7 cellular contexts compared by ENCODE assay signal in genomic region chr13:78137404-78138142, GRCh38.
A peak's percentile ranks its signal among the peaks of the same experiment; 100 is the strongest.
DNase-seq lines count a peak whose midpoint lies in the region; ATAC-seq and TF ChIP-seq lines count a peak whose summit lies in the region.

No MANE protein-coding gene starts in this region.

- H3K9me3 Mint-ChIP-seq in activated naive CD8-positive, alpha-beta T cell treated with anti-CD3 and anti-CD28 coated beads for 36 hours = no peaks in the 10 kb centered on the region

- TF ChIP-seq CTCF in heart right ventricle (IDR thresholded peaks at IDR 0.05) = peak; percentile 46 to 79 (median 69)
- peak; percentile 70 for TF ChIP-seq CTCF in retinal pigment epithelial cell (conservative IDR thresholded peaks at IDR 0.05; ENCODE audit: low read depth, low read length)

- no peaks in the 10 kb centered on the region for H3K36me3 ChIP-seq in heart right ventricle

- H3K4me3 ChIP-seq in heart right ventricle (no peak overlapping the region), retinal pigment epithelial cell (ENCODE audit: low read length) (no peak overlapping the region)

- peak overlapping the region; percentile 65 for H3K4me3 Mint-ChIP-seq in activated naive CD8-positive, alpha-beta T cell treated with anti-CD3 and anti-CD28 coated beads for 36 hours

- peaks cover 0 to 6% (median 0%) of the 10 kb centered on the region in 9 donors for H3K4me1 ChIP-seq in heart right ventricle

- no peaks in the 10 kb centered on the region for H3K9me3 ChIP-seq in heart right ventricle

- H3K4me1 Mint-ChIP-seq in activated naive CD8-positive, alpha-beta T cell treated with anti-CD3 and anti-CD28 coated beads for 36 hours = peaks cover 5% of the 10 kb centered on the region

- 4 to 6% methylated on average over 6 of the region's 6 CpGs for WGBS in heart right ventricle, 2 donors

- H3K36me3 Mint-ChIP-seq in activated naive CD8-positive, alpha-beta T cell treated with anti-CD3 and anti-CD28 coated beads for 36 hours = no peaks in the 10 kb centered on the region

- no peak overlapping the region for H3K27ac ChIP-seq in heart right ventricle

- intact Hi-C loops in heart right ventricle (cut with DNase I) = loop anchor here in 8 of 10 donors (1.0 to 5.0 kb wide), 4 partner anchors 840 to 845 kb away; no protein-coding TSS in a partner anchor

- H3K27ac Mint-ChIP-seq in activated naive CD8-positive, alpha-beta T cell treated with anti-CD3 and anti-CD28 coated beads for 36 hours = no peak overlapping the region

- H3K27me3 ChIP-seq in heart right ventricle = peaks cover 0 to 3% (median 0%) of the 10 kb centered on the region in 7 donors

- DNase-seq in ELR (ENCODE audit: low read depth) = peak; percentile 82
- DNase-seq in NCI-H446 treated with DMSO at 0.1 percent for 48 hours (lab: John Stamatoyannopoulos, UW) = peak; percentile 8
- DNase-seq in activated naive CD8-positive, alpha-beta T cell treated with anti-CD3 and anti-CD28 coated beads for 36 hours = no peak
- no peak for DNase-seq in heart right ventricle
- DNase-seq in retinal pigment epithelial cell (ENCODE audit: low read depth) = peak; percentile 16

- ATAC-seq in GM19468 (IDR thresholded peaks at IDR 0.05; ENCODE audit: extremely low read depth, unreplicated experiment) (peak; percentile 47), HG03457 (IDR thresholded peaks at IDR 0.05; ENCODE audit: unreplicated experiment) (peak; percentile 92), heart right ventricle (peak; percentile 49 to 85 (median 72))

- H3K27me3 Mint-ChIP-seq in activated naive CD8-positive, alpha-beta T cell treated with anti-CD3 and anti-CD28 coated beads for 36 hours = peaks cover 5% of the 10 kb centered on the region

Comparison
In these comparisons a context has a peak if more than half of its experiments do, and no peak if none do; other contexts are left out.
1. DNase-seq: peak in ELR (single experiment), NCI-H446 treated with DMSO at 0.1 percent for 48 hours (single experiment) and retinal pigment epithelial cell (single experiment); none in activated naive CD8-positive, alpha-beta T cell treated with anti-CD3 and anti-CD28 coated beads for 36 hours (single experiment) and heart right ventricle (0 of 2).
2. Peak in every context shown above with its lines, with median percentiles within 50 percentile points of each other: ATAC-seq.